Comparison of ENCODE assay signal across 15 cellular contexts in genomic region chr11:68014966-68015447, GRCh38. TPM values are rescaled to one million over a fixed set of nuclear protein-coding genes. Genes with fewer than 3 reads are reported as not detected.
DNase-seq lines count a peak whose midpoint lies in the region; ATAC-seq and TF ChIP-seq lines count a peak whose summit lies in the region.
"Had no signal": no experiment of that assay in that cellular context is flagged by ENCODE, and none has a peak within 500 bp of the region (broad histone marks: within the 10 kb centered on the region; RNA-seq: fewer than 3 reads in every experiment).

No MANE protein-coding gene starts in this region.

- no peaks in the 10 kb centered on the region for H3K9me3 Mint-ChIP-seq in dendritic cell treated with granulocyte-macrophage colony-stimulating factor and Interleukin-4, amounts not matched to agents 40 ng/mL and 50 ng/mL, for 4 days
- H3K9me3 Mint-ChIP-seq: activated T-helper 17 cell treated with anti-CD3 and anti-CD28 coated beads, Interleukin-2, amount 50 U/mL, for 72 hours; natural killer cell had no signal

- no peak for TF ChIP-seq POLR2A in upper lobe of left lung (IDR thresholded peaks at IDR 0.05)

- H3K36me3 ChIP-seq in PC-9 (ENCODE audit: low read depth) = no peaks in the 10 kb centered on the region
- H3K36me3 ChIP-seq in mucosa of rectum (ENCODE audit: control insufficient read depth in 2 of 2, insufficient read depth in 2 of 2, low read length in 2 of 2) = no peaks in the 10 kb centered on the region
- H3K36me3 ChIP-seq in upper lobe of left lung = peaks cover 0 to 10% (median 3%) of the 10 kb centered on the region in 4 donors

- no TSS peak for BruUV-seq in PC-9 (replicated peaks; lab: Mats Ljungman, UMichigan)

- peaks cover 84% of the 10 kb centered on the region for H3K36me3 Mint-ChIP-seq in dendritic cell treated with granulocyte-macrophage colony-stimulating factor and Interleukin-4, amounts not matched to agents 40 ng/mL and 50 ng/mL, for 4 days (ENCODE audit: low read depth)
- H3K36me3 Mint-ChIP-seq: natural killer cell had no signal

- H3K4me2 ChIP-seq in PC-9 = peak overlapping the region; percentile 81

- H2AFZ ChIP-seq in PC-9 = no peak overlapping the region

- peaks cover 52% of the 10 kb centered on the region for H3F3A ChIP-seq in PC-9 (ENCODE audit: insufficient read depth, low read depth)

- H3K9me2 ChIP-seq in PC-9 (ENCODE audit: insufficient read depth) = no peaks in the 10 kb centered on the region

- peak overlapping the region; percentile 49 for H3K4me3 ChIP-seq in PC-9
- peak overlapping the region in 1 of 2 donors; percentile 12 for H3K4me3 ChIP-seq in mucosa of rectum (ENCODE audit: low read length in 2 of 2)
- no peak overlapping the region for H3K4me3 ChIP-seq in upper lobe of left lung
- H3K4me3 ChIP-seq: K562, lung had no signal

- TF ChIP-seq EP300 in upper lobe of left lung (IDR thresholded peaks at IDR 0.05) = no peak

- no peak for TF ChIP-seq CTCF in PC-9 (conservative IDR thresholded peaks at IDR 0.05)
- no peak for TF ChIP-seq CTCF in upper lobe of left lung (IDR thresholded peaks at IDR 0.05)

- no peak overlapping the region for H3K4me3 Mint-ChIP-seq in dendritic cell treated with granulocyte-macrophage colony-stimulating factor and Interleukin-4, amounts not matched to agents 40 ng/mL and 50 ng/mL, for 4 days
- H3K4me3 Mint-ChIP-seq: activated CD8-positive, alpha-beta T cell treated with anti-CD3 and anti-CD28 coated beads, Interleukin-2, amount 10 ng/mL, durations not matched to agents 7 days and 5 days; activated T-helper 17 cell treated with anti-CD3 and anti-CD28 coated beads, Interleukin-2, amount 50 U/mL, for 72 hours; natural killer cell had no signal

- no peak for ATAC-seq in upper lobe of left lung (ENCODE audit: low FRiP score in 2 of 2)
- ATAC-seq: K562, natural killer cell had no signal

- DNase-seq in PC-9 (no peak), upper lobe of left lung (no peak), SKM-1 treated with dmso at 0.1 percent for 144 hours (lab: John Stamatoyannopoulos, UW; ENCODE audit: unreplicated experiment) (no peak), CD1c-positive myeloid dendritic cell (ENCODE audit: extremely low spot score) (no peak), NCI-H82 (lab: John Stamatoyannopoulos, UW) (no peak)
- DNase-seq: activated CD8-positive, alpha-beta T cell treated with anti-CD3 and anti-CD28 coated beads, Interleukin-2, amount 10 ng/mL, durations not matched to agents 7 days and 5 days; DMS79 treated with DMSO at 0.1 percent for 48 hours; natural killer cell; NCI-H2081 treated with DMSO at 0.1 percent for 48 hours had no signal

- intact Hi-C loops in PC-9 (cut with micrococcal nuclease; ENCODE audit: unreplicated experiment) = loop anchor here (1.0 to 10.0 kb wide), 4 partner anchors 15 to 170 kb away; partner anchors contain the start of gene NDUFS8
- intact Hi-C loops in dendritic cell treated with granulocyte-macrophage colony-stimulating factor and Interleukin-4, amounts not matched to agents 40 ng/mL and 50 ng/mL, for 4 days (cut with micrococcal nuclease) = no loop called here

- POLR2A ChIA-PET in PC-9 (lab: Charles Lee; ENCODE audit: unreplicated experiment) = interaction anchor here (0.6 to 1.0 kb wide), 3 partner anchors 25 to 713 kb away, joined by 3 to 4 read pairs (median 3); no protein-coding TSS in a partner anchor

- H3K27me3 ChIP-seq in PC-9 (ENCODE audit: insufficient read depth, low read depth) (no peaks in the 10 kb centered on the region), mucosa of rectum (ENCODE audit: control insufficient read depth in 2 of 2, insufficient read depth in 2 of 2, low read length in 2 of 2) (no peaks in the 10 kb centered on the region), upper lobe of left lung (no peaks in the 10 kb centered on the region)

- H3K79me2 ChIP-seq in PC-9 (ENCODE audit: low read depth) = peaks cover 25% of the 10 kb centered on the region; the same call in 1 of the 2 replicates

- peak overlapping the region; percentile 93 for H3K27ac ChIP-seq in PC-9
- H3K27ac ChIP-seq in mucosa of rectum (ENCODE audit: low read depth in 2 of 2, low read length in 2 of 2) = peak overlapping the region; percentile 61 to 69
- H3K27ac ChIP-seq in upper lobe of left lung = peak overlapping the region; percentile 77 to 95 (median 87)
- H3K27ac ChIP-seq: C4-2B had no signal

- H3K4me1 ChIP-seq in PC-9 (replicated peaks; ENCODE audit: insufficient read depth) (peaks cover 86% of the 10 kb centered on the region), mucosa of rectum (ENCODE audit: control insufficient read depth in 2 of 2, insufficient read depth in 2 of 2, low read length in 2 of 2) (peaks cover 24 to 39% of the 10 kb centered on the region in 2 donors), upper lobe of left lung (peaks cover 18 to 78% (median 67%) of the 10 kb centered on the region in 4 donors)

- 89 to 100% methylated on average over 2 to 18 of the region's 18 CpGs for WGBS in upper lobe of left lung, 2 donors

- no peaks in the 10 kb centered on the region for H3K27me3 Mint-ChIP-seq in dendritic cell treated with granulocyte-macrophage colony-stimulating factor and Interleukin-4, amounts not matched to agents 40 ng/mL and 50 ng/mL, for 4 days
- H3K27me3 Mint-ChIP-seq: activated T-helper 17 cell treated with anti-CD3 and anti-CD28 coated beads, Interleukin-2, amount 50 U/mL, for 72 hours had no signal

- no peak overlapping the region for H3K9ac ChIP-seq in mucosa of rectum (ENCODE audit: low read depth in 1 of 2, low read length in 2 of 2)

- H4K20me1 ChIP-seq in PC-9 (ENCODE audit: insufficient read depth) = no peaks in the 10 kb centered on the region

- H3K9me3 ChIP-seq in PC-9 (ENCODE audit: insufficient read depth, low read depth) (no peaks in the 10 kb centered on the region), mucosa of rectum (ENCODE audit: control insufficient read depth in 2 of 2, low read length in 2 of 2) (no peaks in the 10 kb centered on the region), upper lobe of left lung (no peaks in the 10 kb centered on the region)

- H3K4me1 Mint-ChIP-seq in dendritic cell treated with granulocyte-macrophage colony-stimulating factor and Interleukin-4, amounts not matched to agents 40 ng/mL and 50 ng/mL, for 4 days (ENCODE audit: low read depth) = peaks cover 70% of the 10 kb centered on the region
- H3K4me1 Mint-ChIP-seq: activated T-helper 17 cell treated with anti-CD3 and anti-CD28 coated beads, Interleukin-2, amount 50 U/mL, for 72 hours had no signal

- CTCF ChIA-PET in PC-9 (lab: Charles Lee) = interaction anchor here (0.6 to 1.5 kb wide), 2 partner anchors 13 to 194 kb away, joined by 3 to 7 read pairs; no protein-coding TSS in a partner anchor

- H3K27ac Mint-ChIP-seq in dendritic cell treated with granulocyte-macrophage colony-stimulating factor and Interleukin-4, amounts not matched to agents 40 ng/mL and 50 ng/mL, for 4 days = peak overlapping the region; percentile 99
- H3K27ac Mint-ChIP-seq: activated CD8-positive, alpha-beta T cell treated with anti-CD3 and anti-CD28 coated beads, Interleukin-2, amount 10 ng/mL, durations not matched to agents 7 days and 5 days; activated T-helper 17 cell treated with anti-CD3 and anti-CD28 coated beads, Interleukin-2, amount 50 U/mL, for 72 hours; natural killer cell had no signal

RNA-seq across cellular contexts. Expression of gene ALDH3B1, which starts 4.9 kb away (rescaled TPM):
- 98.1 and 104 TPM in 2 replicates for total RNA-seq in PC-9 (2021)
- 100 to 1,000 TPM; 107 to 229 (median 185) TPM for total RNA-seq in upper lobe of left lung
- total RNA-seq: activated CD8-positive, alpha-beta T cell treated with anti-CD3 and anti-CD28 coated beads, Interleukin-2, amount 10 ng/mL, durations not matched to agents 7 days and 5 days had no signal

RNA-seq across cellular contexts. Expression of gene UNC93B1, which starts 11.1 kb away (rescaled TPM):
- total RNA-seq in PC-9 (2021) (75.5 and 94.4 TPM in 2 replicates), upper lobe of left lung (100 to 1,000 TPM in 4 of 6 donors, 10 to 100 TPM in 2; 99.3 to 186 (median 124) TPM)

RNA-seq across cellular contexts. Expression of gene NDUFS8, which starts 15.5 kb away (rescaled TPM):
- total RNA-seq in PC-9 (2021) (270 and 275 TPM in 2 replicates), upper lobe of left lung (100 to 1,000 TPM in 5 of 6 donors, 10 to 100 TPM in 1; 64.5 to 196 (median 143) TPM)

RNA-seq across cellular contexts. Expression of gene TCIRG1, which starts 23.8 kb away (rescaled TPM):
- total RNA-seq in PC-9 (2021) (125 and 175 TPM in 2 replicates), upper lobe of left lung (100 to 1,000 TPM; 141 to 919 (median 287) TPM)
